14 cellular contexts compared by ENCODE assay signal in genomic region chr9:93117924-93118862, GRCh38. TPM values are rescaled to one million over a fixed set of nuclear protein-coding genes. Genes with fewer than 3 reads are reported as not detected.
DNase-seq lines count a peak whose midpoint lies in the region; ATAC-seq and TF ChIP-seq lines count a peak whose summit lies in the region.
"Had no signal": no experiment of that assay in that cellular context is flagged by ENCODE, and none has a peak within 500 bp of the region (broad histone marks: within the 10 kb centered on the region; RNA-seq: fewer than 3 reads in every experiment).

No MANE protein-coding gene starts in this region.

- CTCF ChIA-PET in CD8-positive, alpha-beta memory T cell (lab: Charles Lee), result interaction anchor here (1.3 to 3.2 kb wide), 2 partner anchors 9 to 11 kb away, joined by 5 to 16 read pairs; no protein-coding TSS in a partner anchor
- CTCF ChIA-PET in PC-3 (lab: Charles Lee), result no interaction called here

- no peak overlapping the region for H3K4me3 ChIP-seq in CD8-positive, alpha-beta memory T cell (ENCODE audit: low read length)
- no peak overlapping the region for H3K4me3 ChIP-seq in PC-3 (ENCODE audit: low read length)
- H3K4me3 ChIP-seq in right cardiac atrium (ENCODE audit: low read length), result no peak overlapping the region
- H3K4me3 ChIP-seq: MG63 had no signal

- H3K9me3 ChIP-seq in CD8-positive, alpha-beta memory T cell (ENCODE audit: low read length), result no peaks in the 10 kb centered on the region
- no peaks in the 10 kb centered on the region for H3K9me3 ChIP-seq in PC-3 (ENCODE audit: low read length)
- no peaks in the 10 kb centered on the region for H3K9me3 ChIP-seq in right cardiac atrium (ENCODE audit: control insufficient read depth, low read length)
- H3K9me3 ChIP-seq: MG63 had no signal

- H3K36me3 ChIP-seq in CD8-positive, alpha-beta memory T cell (ENCODE audit: insufficient read depth, low read length), result no peaks in the 10 kb centered on the region
- no peaks in the 10 kb centered on the region; the same call in 1 of the 2 replicates for H3K36me3 ChIP-seq in PC-3 (ENCODE audit: low read depth, low read length)

- H3K27ac ChIP-seq in CD8-positive, alpha-beta memory T cell (ENCODE audit: low read depth, low read length), result no peak overlapping the region
- H3K27ac ChIP-seq in PC-3 (ENCODE audit: low read length) (no peak overlapping the region), right cardiac atrium (ENCODE audit: low read length) (no peak overlapping the region)

- H3K36me3 Mint-ChIP-seq in CD8-positive, alpha-beta memory T cell, result peaks cover 0 to 38% (median 1%) of the 10 kb centered on the region in 3 donors

- H3K4me2 ChIP-seq in PC-3 (ENCODE audit: low read length), result no peak overlapping the region

- H3K27ac Mint-ChIP-seq in CD8-positive, alpha-beta memory T cell, result peak overlapping the region in 7 of 8 donors; percentile 1 to 88 (median 57)

- peak in 1 of 5 donors; percentile 17 for DNase-seq in CD8-positive, alpha-beta memory T cell
- DNase-seq in PC-3 (no peak), right cardiac atrium (peak in 2 of 3 donors; percentile 18 to 38), posterior vena cava (ENCODE audit: low spot score) (peak; percentile 58), NCI-H446 treated with DMSO at 0.1 percent for 48 hours (lab: John Stamatoyannopoulos, UW) (no peak)
- no peak for DNase-seq in stimulated activated naive CD4-positive, alpha-beta T cell (lab: John Stamatoyannopoulos, UW)
- DNase-seq: COR-L47; effector CD8-positive, alpha-beta T cell; foreskin fibroblast; MG63; NCI-H2171; SW 1271 had no signal

- H3K27me3 Mint-ChIP-seq in CD8-positive, alpha-beta memory T cell, result no peaks in the 10 kb centered on the region

- H3K9me2 ChIP-seq in PC-3 (replicated peaks; ENCODE audit: low read length), result no peaks in the 10 kb centered on the region

- H3K4me1 ChIP-seq in CD8-positive, alpha-beta memory T cell (ENCODE audit: insufficient read depth, low read length), result peaks cover 22% of the 10 kb centered on the region
- H3K4me1 ChIP-seq in PC-3 (ENCODE audit: insufficient read depth, low read length), result peaks cover 12% of the 10 kb centered on the region
- H3K4me1 ChIP-seq in right cardiac atrium (ENCODE audit: control insufficient read depth, insufficient read depth, low read length), result peaks cover 4% of the 10 kb centered on the region

- 95% methylated on average over 12 of the region's 12 CpGs for WGBS in right cardiac atrium

- POLR2A ChIA-PET in CD8-positive, alpha-beta memory T cell (lab: Charles Lee), result interaction anchor here (0.6 to 1.5 kb wide), 2 partner anchors 15 to 23 kb away, joined by 3 to 4 read pairs; no protein-coding TSS in a partner anchor
- POLR2A ChIA-PET in PC-3 (lab: Charles Lee; ENCODE audit: unreplicated experiment), result no interaction called here

- H3K27me3 ChIP-seq in CD8-positive, alpha-beta memory T cell (ENCODE audit: insufficient read depth, low read length, poor library complexity, severe bottlenecking), result no peaks in the 10 kb centered on the region
- H3K27me3 ChIP-seq in PC-3 (ENCODE audit: low read length) (no peaks in the 10 kb centered on the region), right cardiac atrium (ENCODE audit: control insufficient read depth, insufficient read depth) (no peaks in the 10 kb centered on the region)
- H3K27me3 ChIP-seq: MG63 had no signal

- peaks cover 15 to 37% (median 18%) of the 10 kb centered on the region in 3 donors for H3K4me1 Mint-ChIP-seq in CD8-positive, alpha-beta memory T cell

- H3F3A ChIP-seq in PC-3 (ENCODE audit: low read length, unreplicated experiment), result no peaks in the 10 kb centered on the region

- intact Hi-C loops in PC-3 (cut with micrococcal nuclease), result no loop called here
- intact Hi-C loops in right cardiac atrium (cut with DNase I), result no loop called here
- intact Hi-C loops in posterior vena cava (cut with DNase I), result no loop called here

- H3K79me2 ChIP-seq in PC-3 (ENCODE audit: low read length), result no peaks in the 10 kb centered on the region

- BruUV-seq in PC-3 (replicated peaks; lab: Mats Ljungman, UMichigan), result TSS peak; percentile 31

- TF ChIP-seq CTCF in PC-3 (conservative IDR thresholded peaks at IDR 0.05; ENCODE audit: low read depth, low read length), result no peak

- no peaks in the 10 kb centered on the region for H3K9me3 Mint-ChIP-seq in CD8-positive, alpha-beta memory T cell

- H2AFZ ChIP-seq in PC-3 (ENCODE audit: low read length), result no peak overlapping the region

- no peak for ATAC-seq in PC-3
- ATAC-seq in right cardiac atrium, result no peak
- ATAC-seq in HG03571 (IDR thresholded peaks at IDR 0.05; ENCODE audit: unreplicated experiment), result no peak

- H3K4me3 Mint-ChIP-seq in CD8-positive, alpha-beta memory T cell, result no peak overlapping the region

- H4K20me1 ChIP-seq in PC-3 (ENCODE audit: low read length), result no peaks in the 10 kb centered on the region

- no peak overlapping the region for H3K9ac ChIP-seq in PC-3 (ENCODE audit: low read length)

RNA-seq across cellular contexts. Expression of gene NINJ1, which starts 15.9 kb away (rescaled TPM):
- 10 to 100 TPM; 59.9 to 62.9 TPM for total RNA-seq in CD8-positive, alpha-beta memory T cell
- 103 TPM for polyA plus RNA-seq in CD8-positive, alpha-beta memory T cell
- total RNA-seq in PC-3 (2014; rRNA removed) (28.8 and 30.5 TPM in 2 replicates), right cardiac atrium (10 to 100 TPM; 42.9 to 68.4 (median 62.7) TPM), posterior vena cava (10 to 100 TPM; 30.6 to 39.5 TPM)
- polyA plus RNA-seq in right cardiac atrium, result 96.2 TPM

RNA-seq across cellular contexts. Expression of gene CARD19, which starts 22.2 kb away (rescaled TPM):
- total RNA-seq in CD8-positive, alpha-beta memory T cell, result 10 to 100 TPM; 43.2 to 43.6 TPM
- 66.4 TPM for polyA plus RNA-seq in CD8-positive, alpha-beta memory T cell
- 68.6 and 86.0 TPM in 2 replicates for total RNA-seq in PC-3 (2014; rRNA removed)
- total RNA-seq in right cardiac atrium, result 10 to 100 TPM; 17.7 to 26.6 (median 22.5) TPM
- 30.3 TPM for polyA plus RNA-seq in right cardiac atrium
- total RNA-seq in posterior vena cava, result 10 to 100 TPM; 40.8 to 43.0 TPM

RNA-seq across cellular contexts. Expression of gene SUSD3, which starts 59.7 kb away (rescaled TPM):
- 10 to 100 TPM; 11.3 to 12.3 TPM for total RNA-seq in CD8-positive, alpha-beta memory T cell
- 103 TPM for polyA plus RNA-seq in CD8-positive, alpha-beta memory T cell
- total RNA-seq in PC-3 (2014; rRNA removed), result 12.7 and 13.4 TPM in 2 replicates
- 1 to 10 TPM; 1.0 to 2.0 (median 1.3) TPM for total RNA-seq in right cardiac atrium
- polyA plus RNA-seq in right cardiac atrium, result 0.16 TPM
- total RNA-seq in posterior vena cava, result 1 to 10 TPM; 1.4 to 5.2 TPM
- total RNA-seq: H4 had no signal

Comparison
In these comparisons a context has a peak if more than half of its experiments do, and no peak if none do; other contexts are left out.
1. DNase-seq: peak in right cardiac atrium (2 of 3) and posterior vena cava (single experiment); none in PC-3 (single experiment), stimulated activated naive CD4-positive, alpha-beta T cell (0 of 6) and NCI-H446 treated with DMSO at 0.1 percent for 48 hours (single experiment).